In the genomic region with DNA sequence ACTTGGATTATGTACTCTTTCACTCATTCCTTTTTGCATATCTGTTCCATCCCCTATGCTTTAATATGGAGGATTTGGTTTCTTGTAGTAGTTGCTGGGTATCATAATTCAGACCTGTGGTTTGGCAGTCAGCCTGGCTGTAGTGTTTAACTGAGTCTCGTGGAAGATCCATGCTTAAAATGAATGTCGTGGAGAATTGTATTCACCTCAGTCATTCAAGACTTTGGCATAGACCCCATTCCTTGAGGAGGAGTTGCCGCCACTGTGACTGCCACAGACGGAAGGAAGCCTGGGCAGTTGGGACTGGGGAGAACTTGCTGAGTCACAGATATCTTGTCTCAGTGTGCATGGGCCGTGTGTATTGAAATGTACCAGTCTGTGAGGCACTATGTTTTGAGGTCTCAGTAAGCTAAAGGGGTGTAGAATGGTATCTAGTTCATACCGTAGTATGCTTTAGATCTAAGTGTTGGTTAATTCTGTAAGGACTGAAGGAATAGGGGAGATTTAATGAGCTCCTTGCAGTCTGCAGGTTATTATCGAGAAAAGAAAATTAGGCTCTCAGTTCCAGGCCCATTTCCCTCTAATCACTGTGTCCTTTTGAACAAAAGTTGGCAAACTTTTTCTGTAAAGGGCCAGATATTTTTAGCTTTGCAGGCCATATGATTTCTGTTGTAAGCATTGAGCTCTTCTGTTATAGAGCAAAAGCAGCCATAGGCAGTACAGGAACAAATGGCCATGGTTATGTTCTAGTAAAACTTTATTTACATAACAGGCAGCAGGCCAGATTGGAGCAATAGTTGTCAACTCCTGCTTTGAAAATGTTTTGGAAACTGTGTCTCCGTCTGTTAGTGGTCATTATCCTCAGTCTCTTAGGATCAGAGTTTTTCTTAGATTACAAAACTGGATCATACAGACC, we compare ENCODE assay signal across 7 cellular contexts.
A peak's percentile ranks its signal among the peaks of the same experiment; 100 is the strongest.
DNase-seq lines count a peak whose midpoint lies in the region; ATAC-seq, FAIRE-seq and TF ChIP-seq lines count a peak whose summit lies in the region.

No MANE protein-coding gene starts in this region.

- peaks cover 0 to 18% of the 10 kb centered on the region in 2 donors for H3K4me1 ChIP-seq in ascending aorta
- H3K4me1 ChIP-seq in tibial artery: peaks cover 0 to 25% (median 11%) of the 10 kb centered on the region in 4 donors

- H3K36me3 ChIP-seq in ascending aorta: no peaks in the 10 kb centered on the region
- no peaks in the 10 kb centered on the region for H3K36me3 ChIP-seq in tibial artery

- no peaks in the 10 kb centered on the region for H3K9me3 ChIP-seq in ascending aorta
- no peaks in the 10 kb centered on the region for H3K9me3 ChIP-seq in tibial artery

- peak; percentile 46 for DNase-seq in HTR-8/SVneo (ENCODE audit: insufficient read length, low spot score)
- peak in 1 of 2 donors; percentile 67 for DNase-seq in ascending aorta (ENCODE audit: low spot score in 2 of 2)
- peak; percentile 97 for DNase-seq in iris pigment epithelial cell (ENCODE audit: low read depth)
- peak in 1 of 2 donors; percentile 35 for DNase-seq in tibial artery
- no peak for DNase-seq in stimulated activated CD4-positive, alpha-beta T cell treated with anti-CD3 and anti-CD28 coated beads, Interleukin-4, amount 100 ng/mL, for 4 hours

- H3K27ac ChIP-seq in ascending aorta: peak overlapping the region; percentile 66 to 70
- H3K27ac ChIP-seq in tibial artery: peak overlapping the region; percentile 26 to 53

- FAIRE-seq in HTR-8/SVneo (lab: Jason Lieb, UNC): no peak

- intact Hi-C loops in ascending aorta (cut with DNase I): no loop called here
- intact Hi-C loops in tibial artery (cut with DNase I; ENCODE audit: low total_unique reads): no loop called here

- H3K4me3 ChIP-seq in ascending aorta (peak overlapping the region in 1 of 2 donors; percentile 0), tibial artery (no peak overlapping the region)

- ATAC-seq in HG03520 (IDR thresholded peaks at IDR 0.05; ENCODE audit: unreplicated experiment): no peak
- ATAC-seq in GM18868 (IDR thresholded peaks at IDR 0.05; ENCODE audit: unreplicated experiment): no peak

- no peaks in the 10 kb centered on the region for H3K27me3 ChIP-seq in ascending aorta
- no peaks in the 10 kb centered on the region for H3K27me3 ChIP-seq in tibial artery

- no peak for TF ChIP-seq CTCF in ascending aorta (IDR thresholded peaks at IDR 0.05)
- no peak for TF ChIP-seq CTCF in tibial artery (IDR thresholded peaks at IDR 0.05)

Comparison
In these comparisons a context has a peak if more than half of its experiments do, and no peak if none do; other contexts are left out.
1. DNase-seq: peak in HTR-8/SVneo (single experiment) and iris pigment epithelial cell (single experiment); none in stimulated activated CD4-positive, alpha-beta T cell treated with anti-CD3 and anti-CD28 coated beads, Interleukin-4, amount 100 ng/mL, for 4 hours (0 of 2).